Comparison of ENCODE assay signal across 8 cellular contexts in genomic region chr5:42120071-42120470, GRCh38.
"Had no signal": no experiment of that assay in that cellular context is flagged by ENCODE, and none has a peak within 500 bp of the region (broad histone marks: within the 10 kb centered on the region; RNA-seq: fewer than 3 reads in every experiment).

No MANE protein-coding gene starts in this region.

- H3K4me3 ChIP-seq: GM12878 had no signal

- DNase-seq: GDM1, GF-D8 had no signal

- ATAC-seq: GM12878 had no signal

- FAIRE-seq: G401.6, GM12878, GM12891, GM12892, GM18507, GM19239 had no signal
